In the genomic region with DNA sequence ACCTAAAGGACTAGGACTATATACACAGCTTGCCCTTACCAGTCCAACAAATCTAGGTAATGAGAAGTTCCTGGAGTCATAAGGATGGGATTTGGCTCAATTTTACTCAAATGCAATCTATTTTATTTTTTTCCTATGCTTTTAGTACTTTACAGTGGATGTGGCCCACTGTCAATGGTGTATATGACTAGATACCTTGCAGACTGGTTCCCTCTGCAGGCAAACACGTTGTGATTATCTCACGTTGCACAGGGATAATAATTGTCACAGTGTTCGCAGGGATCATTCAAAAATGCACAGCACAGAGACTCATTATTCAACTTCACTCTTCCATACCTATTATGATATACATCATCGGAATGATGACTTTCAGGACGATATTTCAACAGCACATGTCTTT, we compare ENCODE assay signal across 20 cellular contexts.
DNase-seq lines count a peak whose midpoint lies in the region; ATAC-seq and TF ChIP-seq lines count a peak whose summit lies in the region.
"Had no signal": no experiment of that assay in that cellular context is flagged by ENCODE, and none has a peak within 500 bp of the region (broad histone marks: within the 10 kb centered on the region; RNA-seq: fewer than 3 reads in every experiment).

No MANE protein-coding gene starts in this region.

- no peak overlapping the region for H3K4me3 Mint-ChIP-seq in endodermal cell
- H3K4me3 Mint-ChIP-seq: activated T-helper 17 cell treated with anti-CD3 and anti-CD28 coated beads, Interleukin-2, amount 50 U/mL, for 72 hours; T-helper 17 cell had no signal

- H3K36me3 Mint-ChIP-seq in endodermal cell (ENCODE audit: low read depth): no peaks in the 10 kb centered on the region

- no peaks in the 10 kb centered on the region for H3K27me3 Mint-ChIP-seq in endodermal cell (ENCODE audit: insufficient read depth)
- H3K27me3 Mint-ChIP-seq: T-helper 17 cell had no signal

- H3K9me3 Mint-ChIP-seq in endodermal cell: no peaks in the 10 kb centered on the region
- H3K9me3 Mint-ChIP-seq: activated T-helper 17 cell treated with anti-CD3 and anti-CD28 coated beads, Interleukin-2, amount 50 U/mL, for 72 hours had no signal

- no peak overlapping the region for H3K27ac Mint-ChIP-seq in endodermal cell
- H3K27ac Mint-ChIP-seq: activated T-helper 17 cell treated with anti-CD3 and anti-CD28 coated beads, Interleukin-2, amount 50 U/mL, for 72 hours; T-helper 17 cell had no signal

- H3K9me3 ChIP-seq in endodermal cell (ENCODE audit: control insufficient read depth, low read length): no peaks in the 10 kb centered on the region
- H3K9me3 ChIP-seq in lower lobe of right lung: no peaks in the 10 kb centered on the region
- H3K9me3 ChIP-seq: colonic mucosa, MG63, right atrium auricular region had no signal

- ATAC-seq in HG02588 (IDR thresholded peaks at IDR 0.05; ENCODE audit: unreplicated experiment) (no peak), HG03159 (IDR thresholded peaks at IDR 0.05; ENCODE audit: unreplicated experiment) (no peak), lower lobe of right lung (no peak)
- ATAC-seq: activated T-helper 17 cell treated with anti-CD3 and anti-CD28 coated beads, Interleukin-2, amount 50 U/mL, for 72 hours; T-helper 17 cell had no signal

- intact Hi-C loops in lower lobe of right lung (cut with DNase I): no loop called here

- peak; percentile 57 for TF ChIP-seq CTCF in endodermal cell (conservative IDR thresholded peaks at IDR 0.05)
- TF ChIP-seq CTCF in lower lobe of right lung (IDR thresholded peaks at IDR 0.05): no peak

- H3K27ac ChIP-seq in endodermal cell (ENCODE audit: low read depth, low read length) (no peak overlapping the region), lower lobe of right lung (no peak overlapping the region)
- H3K27ac ChIP-seq: colonic mucosa, epithelial cell of prostate, right atrium auricular region had no signal

- H3K9ac ChIP-seq in endodermal cell (ENCODE audit: extremely low read depth, low read length, poor library complexity, severe bottlenecking): no peak overlapping the region

- H3K4me1 Mint-ChIP-seq in endodermal cell: no peaks in the 10 kb centered on the region
- H3K4me1 Mint-ChIP-seq: activated T-helper 17 cell treated with anti-CD3 and anti-CD28 coated beads, Interleukin-2, amount 50 U/mL, for 72 hours; T-helper 17 cell had no signal

- peak; percentile 61 for DNase-seq in NCI-H748 (lab: John Stamatoyannopoulos, UW; ENCODE audit: unreplicated experiment)
- DNase-seq in NCI-H748 treated with DMSO at 0.1 percent for 48 hours (lab: John Stamatoyannopoulos, UW): no peak
- DNase-seq in NCI-H69 (lab: John Stamatoyannopoulos, UW): peak; percentile 81
- no peak for DNase-seq in endodermal cell
- DNase-seq in renal cortical epithelial cell (ENCODE audit: low read depth): peak; percentile 22
- DNase-seq in lower lobe of right lung: no peak
- DNase-seq: activated CD4-positive, CD25-positive, alpha-beta regulatory T cell; amniotic stem cell; colonic mucosa; GDM1; head of caudate nucleus; MG63; NK-92 treated with Interleukin-12 subunit alpha and Interleukin-12 subunit beta, amount 100 ng/mL, for 24 hours; SHP77 treated with DMSO at 0.1 percent for 48 hours; T-helper 17 cell had no signal

- no peaks in the 10 kb centered on the region for H3K36me3 ChIP-seq in endodermal cell (ENCODE audit: control insufficient read depth, insufficient read depth, low read length)
- no peaks in the 10 kb centered on the region for H3K36me3 ChIP-seq in lower lobe of right lung
- H3K36me3 ChIP-seq: colonic mucosa, MG63, right atrium auricular region had no signal

- H3K4me3 ChIP-seq in endodermal cell (ENCODE audit: low read length) (no peak overlapping the region), lower lobe of right lung (no peak overlapping the region)
- H3K4me3 ChIP-seq: colonic mucosa, MG63, right atrium auricular region had no signal

- WGBS in endodermal cell (ENCODE audit: insufficient coverage in 1 of 2, insufficient read length in 1 of 2), 2 experiments: 77 to 86% methylated on average over 3 to 5 of the region's 5 CpGs

- no peaks in the 10 kb centered on the region for H3K27me3 ChIP-seq in endodermal cell (ENCODE audit: control insufficient read depth, insufficient read depth, low read length, poor library complexity, severe bottlenecking)
- no peaks in the 10 kb centered on the region for H3K27me3 ChIP-seq in lower lobe of right lung (ENCODE audit: low read depth)
- H3K27me3 ChIP-seq: colonic mucosa, MG63, right atrium auricular region had no signal

- H3K4me1 ChIP-seq in endodermal cell (ENCODE audit: control insufficient read depth, insufficient read depth, low read length) (no peaks in the 10 kb centered on the region), lower lobe of right lung (no peaks in the 10 kb centered on the region)
- H3K4me1 ChIP-seq: colonic mucosa, right atrium auricular region had no signal

Comparison
In these comparisons a context has a peak if more than half of its experiments do, and no peak if none do; other contexts are left out.
1. DNase-seq: peak in NCI-H748 (single experiment), NCI-H69 (single experiment) and renal cortical epithelial cell (single experiment); none in NCI-H748 treated with DMSO at 0.1 percent for 48 hours (single experiment), endodermal cell (single experiment) and lower lobe of right lung (single experiment).